In genomic region chr1:73587080-73587479, GRCh38 we compare ENCODE assay signal across 11 cellular contexts.
"Had no signal": no experiment of that assay in that cellular context is flagged by ENCODE, and none has a peak within 500 bp of the region (broad histone marks: within the 10 kb centered on the region; RNA-seq: fewer than 3 reads in every experiment).

No MANE protein-coding gene starts in this region.

- H3K4me1 ChIP-seq: HAP-1 had no signal

- ATAC-seq: GM23338, HCT116 had no signal

- H2AFZ ChIP-seq: GM23248, GM23338 had no signal

- H3K4me2 ChIP-seq: GM23338 had no signal

- H3K4me3 ChIP-seq: GM23248, GM23338, HAP-1 had no signal

- H3K36me3 ChIP-seq: HAP-1 had no signal

- H3K9me3 ChIP-seq: HAP-1 had no signal

- H3K27ac ChIP-seq: GM23248 had no signal

- H3K9ac ChIP-seq: GM23248 had no signal

- DNase-seq: GM23248, GOT3, H7, H9, HCEC 1CT, HFFc6 had no signal

- FAIRE-seq: H1, H54 had no signal
